In the genomic region with DNA sequence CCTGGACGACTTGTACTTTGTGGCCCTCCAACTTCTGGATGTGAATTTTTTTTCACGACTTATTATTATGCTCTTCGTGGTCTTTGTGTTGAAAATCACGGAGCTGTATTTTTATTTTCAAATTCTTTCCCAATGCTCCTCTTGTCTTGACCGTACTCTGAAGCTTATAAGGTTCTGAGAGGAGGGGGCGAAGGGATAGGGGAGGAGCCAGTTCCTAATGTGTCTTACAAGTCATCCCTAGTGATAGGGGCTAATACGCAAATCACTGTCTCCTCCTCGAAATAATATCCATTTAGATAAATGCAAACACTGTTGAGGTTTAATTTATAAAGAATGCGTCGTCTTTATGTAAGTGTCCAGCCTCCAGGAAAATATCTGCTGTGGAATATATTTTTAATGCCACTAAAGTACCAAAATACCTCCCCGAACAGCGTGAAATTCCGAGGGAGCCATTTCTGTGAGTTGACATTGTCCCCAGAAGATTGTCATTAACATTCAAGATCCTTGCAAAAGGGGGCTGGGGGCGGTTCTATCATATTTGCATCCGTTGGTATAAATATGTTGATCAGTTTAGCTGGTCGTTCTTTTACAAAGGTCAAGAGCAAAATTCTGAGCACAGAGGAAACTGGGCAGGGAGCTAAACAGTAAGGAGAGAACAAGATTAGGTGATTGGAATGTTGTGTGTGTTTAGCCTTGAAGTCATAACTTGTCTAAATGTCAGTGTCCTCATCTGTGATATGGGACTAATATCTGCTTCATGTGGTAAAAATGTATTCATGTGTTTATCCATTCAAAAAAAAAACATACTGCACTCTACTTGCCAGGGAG, we compare ENCODE assay signal across 8 cellular contexts. TPM values are rescaled to one million over a fixed set of nuclear protein-coding genes. Genes with fewer than 3 reads are reported as not detected.
DNase-seq lines count a peak whose midpoint lies in the region; ATAC-seq and TF ChIP-seq lines count a peak whose summit lies in the region.

No MANE protein-coding gene starts in this region.

- H3K4me1 ChIP-seq in breast epithelium (no peaks in the 10 kb centered on the region), lung (ENCODE audit: control insufficient read depth in 2 of 2, insufficient read depth in 2 of 2, low read length in 2 of 2) (peaks cover 0 to 3% of the 10 kb centered on the region in 2 donors), upper lobe of left lung (peaks cover 0 to 42% (median 4%) of the 10 kb centered on the region in 4 donors)

- peak overlapping the region; percentile 95 to 96 for H3K27ac ChIP-seq in breast epithelium
- peak overlapping the region; percentile 65 to 82 for H3K27ac ChIP-seq in lung (ENCODE audit: low read depth in 1 of 2, low read length in 1 of 2)
- H3K27ac ChIP-seq in upper lobe of left lung: peak overlapping the region; percentile 75 to 90 (median 82)

- H3K4me1 Mint-ChIP-seq in activated naive CD4-positive, alpha-beta T cell treated with anti-CD3 and anti-CD28 coated beads for 36 hours (ENCODE audit: low read depth): peaks cover 21% of the 10 kb centered on the region

- TF ChIP-seq POLR2A in breast epithelium (IDR thresholded peaks at IDR 0.05) (no peak), upper lobe of left lung (IDR thresholded peaks at IDR 0.05) (no peak)

- CTCF ChIA-PET in activated naive CD4-positive, alpha-beta T cell treated with anti-CD3 and anti-CD28 coated beads for 36 hours (lab: Charles Lee): interaction anchor here (0.7 to 0.8 kb wide), 2 partner anchors 9 to 499 kb away, joined by 3 read pairs; no protein-coding TSS in a partner anchor

- WGBS in lung, 2 donors: 10 to 13% methylated on average over 16 of the region's 16 CpGs
- 13 to 14% methylated on average over 16 of the region's 16 CpGs for WGBS in upper lobe of left lung, 2 donors

- no peaks in the 10 kb centered on the region for H3K36me3 Mint-ChIP-seq in activated naive CD4-positive, alpha-beta T cell treated with anti-CD3 and anti-CD28 coated beads for 36 hours (ENCODE audit: low read depth)

- H3K4me3 ChIP-seq in breast epithelium (peak overlapping the region; percentile 61 to 87 (median 83)), lung (peak overlapping the region; percentile 64), upper lobe of left lung (peak overlapping the region; percentile 8 to 89 (median 76))

- no peaks in the 10 kb centered on the region for H3K36me3 ChIP-seq in breast epithelium
- no peaks in the 10 kb centered on the region for H3K36me3 ChIP-seq in lung (ENCODE audit: control insufficient read depth in 2 of 2, insufficient read depth in 2 of 2, low read length in 2 of 2)
- no peaks in the 10 kb centered on the region for H3K36me3 ChIP-seq in upper lobe of left lung

- H3K4me3 Mint-ChIP-seq in activated naive CD4-positive, alpha-beta T cell treated with anti-CD3 and anti-CD28 coated beads for 36 hours: peak overlapping the region; percentile 15

- intact Hi-C loops in activated naive CD4-positive, alpha-beta T cell treated with anti-CD3 and anti-CD28 coated beads for 36 hours (cut with micrococcal nuclease): loop anchor here (10.0 kb wide), 1 partner anchor 877 kb away; no protein-coding TSS in a partner anchor
- intact Hi-C loops in breast epithelium (cut with DNase I; ENCODE audit: low total_unique reads): no loop called here

- TF ChIP-seq CTCF in breast epithelium (IDR thresholded peaks at IDR 0.05): no peak
- TF ChIP-seq CTCF in lung (IDR thresholded peaks at IDR 0.05; ENCODE audit: control extremely low read depth, extremely low read depth): no peak
- TF ChIP-seq CTCF in upper lobe of left lung (IDR thresholded peaks at IDR 0.05): no peak

- TF ChIP-seq EP300 in upper lobe of left lung (IDR thresholded peaks at IDR 0.05): no peak

- H3K27me3 Mint-ChIP-seq in activated naive CD4-positive, alpha-beta T cell treated with anti-CD3 and anti-CD28 coated beads for 36 hours (ENCODE audit: low read depth): peaks cover 49% of the 10 kb centered on the region

- H3K9me3 ChIP-seq in breast epithelium (no peaks in the 10 kb centered on the region), lung (ENCODE audit: control insufficient read depth in 2 of 2, insufficient read depth in 1 of 2, low read length in 1 of 2) (no peaks in the 10 kb centered on the region), upper lobe of left lung (no peaks in the 10 kb centered on the region)

- H3K27ac Mint-ChIP-seq in activated naive CD4-positive, alpha-beta T cell treated with anti-CD3 and anti-CD28 coated beads for 36 hours: no peak overlapping the region

- ATAC-seq in lung (ENCODE audit: insufficient read depth, low FRiP score): no peak
- ATAC-seq in upper lobe of left lung (ENCODE audit: low FRiP score in 2 of 2): no peak
- ATAC-seq in GM18520 (IDR thresholded peaks at IDR 0.05; ENCODE audit: unreplicated experiment): no peak

- no peaks in the 10 kb centered on the region for H3K27me3 ChIP-seq in breast epithelium
- H3K27me3 ChIP-seq in lung (ENCODE audit: control insufficient read depth, insufficient read depth): no peaks in the 10 kb centered on the region
- peaks cover 0 to 5% (median 0%) of the 10 kb centered on the region in 4 donors for H3K27me3 ChIP-seq in upper lobe of left lung

- H3K9me3 Mint-ChIP-seq in activated naive CD4-positive, alpha-beta T cell treated with anti-CD3 and anti-CD28 coated beads for 36 hours: no peaks in the 10 kb centered on the region

- DNase-seq in activated naive CD4-positive, alpha-beta T cell treated with anti-CD3 and anti-CD28 coated beads for 36 hours: no peak
- no peak for DNase-seq in activated naive CD4-positive, alpha-beta T cell treated with anti-CD3 and anti-CD28 coated beads, Interleukin-2, amount 50 U/mL, for 16 hours
- DNase-seq in breast epithelium (ENCODE audit: low spot score in 2 of 2): no peak
- no peak for DNase-seq in lung (ENCODE audit: low spot score)
- no peak for DNase-seq in upper lobe of left lung
- no peak for DNase-seq in RPMI8226
- DNase-seq in inferior parietal cortex (ENCODE audit: extremely low spot score): no peak

RNA-seq across cellular contexts. Expression of a gene that starts 3.7 kb away (rescaled TPM):
- total RNA-seq in activated naive CD4-positive, alpha-beta T cell treated with anti-CD3 and anti-CD28 coated beads for 36 hours: under 1 TPM; 0.02 to 0.43 TPM
- 100 to 1,000 TPM in 1 of 3 donors, 10 to 100 TPM in 2; 54.2 to 125 (median 87.2) TPM for total RNA-seq in breast epithelium
- total RNA-seq in lung: 100 to 1,000 TPM; 122 to 318 TPM
- polyA plus RNA-seq in lung: 10 to 100 TPM; 19.4 to 22.5 TPM
- total RNA-seq in upper lobe of left lung: 10 to 100 TPM; 42.8 to 92.2 (median 77.4) TPM

Comparison
In these comparisons a context has a peak if more than half of its experiments do, and no peak if none do; other contexts are left out.
1. RNA of a gene that starts 3.7 kb away (total RNA-seq): 122 to 318 TPM in lung, 54.2 to 125 TPM in breast epithelium and 42.8 to 92.2 TPM in upper lobe of left lung; 0.02 to 0.43 TPM in activated naive CD4-positive, alpha-beta T cell treated with anti-CD3 and anti-CD28 coated beads for 36 hours; every median in the first group is over 10 times any median in the second.
2. Peak in every context shown above with its lines, with median percentiles within 50 percentile points of each other: H3K27ac ChIP-seq and H3K4me3 ChIP-seq.